8 cellular contexts compared by ENCODE assay signal in the genomic region with DNA sequence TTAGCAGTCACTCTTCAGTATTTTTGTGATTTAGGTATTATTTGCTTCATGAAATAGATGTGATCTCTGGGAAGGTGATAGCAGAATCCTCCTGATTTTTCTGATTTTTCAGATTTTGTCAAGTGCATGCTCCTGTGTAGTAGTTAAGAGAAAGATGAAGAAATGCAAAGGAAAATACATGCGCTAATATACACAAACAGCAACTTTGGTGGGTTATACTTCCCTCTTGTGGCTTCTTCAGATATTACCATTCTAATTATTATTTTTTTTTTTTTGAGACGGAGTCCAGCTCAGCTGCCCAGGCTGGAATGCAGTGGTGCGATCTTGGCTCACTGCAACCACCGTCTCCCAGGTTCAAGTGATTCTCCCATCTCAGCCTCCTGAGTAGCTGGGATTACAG. TPM values are rescaled to one million over a fixed set of nuclear protein-coding genes. Genes with fewer than 3 reads are reported as not detected.
DNase-seq lines count a peak whose midpoint lies in the region; ATAC-seq and TF ChIP-seq lines count a peak whose summit lies in the region.

No MANE protein-coding gene starts in this region.

- peaks cover 23% of the 10 kb centered on the region for H3F3A ChIP-seq in MM.1S (ENCODE audit: insufficient read depth, low read length)

- CTCF ChIA-PET in CD4-positive, alpha-beta T cell (lab: Charles Lee) = interaction anchor here (0.6 to 0.9 kb wide), 2 partner anchors 31 to 149 kb away, joined by 3 read pairs; partner anchors contain the start of gene LMNB1

- H3K4me1 ChIP-seq in MM.1S (ENCODE audit: low read length) = peaks cover 20% of the 10 kb centered on the region; the same call in 1 of the 2 replicates

- TF ChIP-seq CTCF in CD4-positive, alpha-beta T cell (IDR thresholded peaks at IDR 0.05) = peak; percentile 59
- TF ChIP-seq CTCF in MM.1S (IDR thresholded peaks at IDR 0.05; ENCODE audit: low read length) = peak; percentile 32

- no peaks in the 10 kb centered on the region for H3K27me3 Mint-ChIP-seq in CD4-positive, alpha-beta T cell
- H3K27me3 Mint-ChIP-seq in central memory CD8-positive, alpha-beta T cell = no peaks in the 10 kb centered on the region

- no peaks in the 10 kb centered on the region for H3K9me3 ChIP-seq in CD4-positive, alpha-beta T cell (ENCODE audit: control insufficient read depth, low read length)
- no peaks in the 10 kb centered on the region for H3K9me3 ChIP-seq in MM.1S (replicated peaks; ENCODE audit: insufficient read depth, low read length)

- H3K79me2 ChIP-seq in MM.1S (ENCODE audit: low read length) = peaks cover 95% of the 10 kb centered on the region

- no peak overlapping the region for H2AFZ ChIP-seq in MM.1S (ENCODE audit: low read length)

- H3K4me1 Mint-ChIP-seq in CD4-positive, alpha-beta T cell (ENCODE audit: low read depth) = peaks cover 32% of the 10 kb centered on the region
- peaks cover 22% of the 10 kb centered on the region for H3K4me1 Mint-ChIP-seq in central memory CD8-positive, alpha-beta T cell

- H3K36me3 Mint-ChIP-seq in CD4-positive, alpha-beta T cell (ENCODE audit: low read depth) = peaks cover 65% of the 10 kb centered on the region
- peaks cover 32% of the 10 kb centered on the region for H3K36me3 Mint-ChIP-seq in central memory CD8-positive, alpha-beta T cell (ENCODE audit: insufficient read depth)

- H3K4me3 Mint-ChIP-seq in CD4-positive, alpha-beta T cell = no peak overlapping the region
- H3K4me3 Mint-ChIP-seq in central memory CD8-positive, alpha-beta T cell = no peak overlapping the region

- H3K9me3 Mint-ChIP-seq in CD4-positive, alpha-beta T cell = no peaks in the 10 kb centered on the region
- H3K9me3 Mint-ChIP-seq in central memory CD8-positive, alpha-beta T cell = no peaks in the 10 kb centered on the region

- DNase-seq in CD4-positive, alpha-beta T cell = no peak
- peak; percentile 20 for DNase-seq in MM.1S
- no peak for DNase-seq in central memory CD8-positive, alpha-beta T cell (ENCODE audit: low spot score in 2 of 2)
- peak; percentile 56 for DNase-seq in myocyte (ENCODE audit: low read depth)
- no peak for DNase-seq in NCI-H1092 treated with DMSO at 0.1 percent for 48 hours (lab: John Stamatoyannopoulos, UW)
- no peak for DNase-seq in stimulated activated CD4-positive, alpha-beta T cell treated with anti-CD3 and anti-CD28 coated beads, Interleukin-15, amount 100 ng/mL, for 24 hours
- no peak for DNase-seq in activated T-cell treated with anti-CD3 and anti-CD28 coated beads, Interleukin-2, amount 50 U/mL, for 1 hour

- no peak overlapping the region for H3K4me2 ChIP-seq in MM.1S (ENCODE audit: low read depth, low read length)

- no peaks in the 10 kb centered on the region for H3K9me2 ChIP-seq in MM.1S (replicated peaks; ENCODE audit: insufficient read depth, low read length)

- H3K36me3 ChIP-seq in MM.1S (replicated peaks; ENCODE audit: insufficient read depth, low read length) = peaks cover 40% of the 10 kb centered on the region

- no peak for ATAC-seq in CD4-positive, alpha-beta T cell (ENCODE audit: poor library complexity)
- peak; percentile 39 for ATAC-seq in GM18867 (IDR thresholded peaks at IDR 0.05; ENCODE audit: unreplicated experiment)
- ATAC-seq in central memory CD8-positive, alpha-beta T cell (replicated peaks; ENCODE audit: extremely low read depth, poor library complexity, severe bottlenecking) = no peak

- H3K4me3 ChIP-seq in MM.1S (ENCODE audit: low read length) = no peak overlapping the region

- POLR2A ChIA-PET in CD4-positive, alpha-beta T cell (lab: Charles Lee) = interaction anchor here (2.1 kb wide), 1 partner anchor 31 kb away, joined by 15 read pairs; the partner anchor contains the start of gene LMNB1

- no peak overlapping the region for H3K9ac ChIP-seq in MM.1S (ENCODE audit: low read length)

- peaks cover 19% of the 10 kb centered on the region; the same call in 1 of the 2 replicates for H4K20me1 ChIP-seq in MM.1S (ENCODE audit: insufficient read depth, low read length)

- no peak overlapping the region for H3K27ac Mint-ChIP-seq in CD4-positive, alpha-beta T cell
- peak overlapping the region; percentile 13 for H3K27ac Mint-ChIP-seq in central memory CD8-positive, alpha-beta T cell (ENCODE audit: low read depth)

- no peaks in the 10 kb centered on the region for H3K27me3 ChIP-seq in CD4-positive, alpha-beta T cell (ENCODE audit: control insufficient read depth, insufficient read depth, low read length)
- no peaks in the 10 kb centered on the region for H3K27me3 ChIP-seq in MM.1S (replicated peaks; ENCODE audit: insufficient read depth, low read length)

- intact Hi-C loops in CD4-positive, alpha-beta T cell (cut with DNase I, micrococcal nuclease) = loop anchor here in 1 of 2 experiments (1.0 to 10.0 kb wide), 2 partner anchors 132 to 264 kb away; no protein-coding TSS in a partner anchor

- no peak overlapping the region for H3K27ac ChIP-seq in CD4-positive, alpha-beta T cell (ENCODE audit: low read depth, low read length)
- H3K27ac ChIP-seq in MM.1S (ENCODE audit: low read length) = no peak overlapping the region

RNA-seq across cellular contexts. Expression of gene LMNB1, which starts 31.7 kb away (rescaled TPM):
- total RNA-seq in CD4-positive, alpha-beta T cell = 10 to 100 TPM; 30.6 to 31.1 TPM
- total RNA-seq in myocyte = 3.1 and 4.6 TPM in 2 replicates
- polyA plus RNA-seq in myocyte (2012) = 0.77 TPM

Comparison
In these comparisons a context has a peak if more than half of its experiments do, and no peak if none do; other contexts are left out.
1. DNase-seq: peak in MM.1S (single experiment) and myocyte (single experiment); none in CD4-positive, alpha-beta T cell (0 of 10), central memory CD8-positive, alpha-beta T cell (0 of 2), NCI-H1092 treated with DMSO at 0.1 percent for 48 hours (single experiment), stimulated activated CD4-positive, alpha-beta T cell treated with anti-CD3 and anti-CD28 coated beads, Interleukin-15, amount 100 ng/mL, for 24 hours (single experiment) and activated T-cell treated with anti-CD3 and anti-CD28 coated beads, Interleukin-2, amount 50 U/mL, for 1 hour (single experiment).